8 cellular contexts compared by ENCODE assay signal in genomic region chr19:10418281-10419199, GRCh38. TPM values are rescaled to one million over a fixed set of nuclear protein-coding genes. Genes with fewer than 3 reads are reported as not detected.
A peak's percentile ranks its signal among the peaks of the same experiment; 100 is the strongest.
DNase-seq lines count a peak whose midpoint lies in the region; ATAC-seq and TF ChIP-seq lines count a peak whose summit lies in the region.

No MANE protein-coding gene starts in this region.

- H3K27ac ChIP-seq in BLaER1, result peak overlapping the region; percentile 95
- peak overlapping the region; percentile 2; the same call in 1 of the 2 replicates for H3K27ac ChIP-seq in WERI-Rb-1
- H3K27ac ChIP-seq in prostate gland, result no peak overlapping the region

- intact Hi-C loops in prostate gland (cut with DNase I), result no loop called here

- no peak for ATAC-seq in GM21619 (IDR thresholded peaks at IDR 0.05; ENCODE audit: unreplicated experiment)
- no peak for ATAC-seq in GM18909 (IDR thresholded peaks at IDR 0.05; ENCODE audit: poor library complexity, unreplicated experiment)

- peak overlapping the region; percentile 63 to 75 (median 71) for H3K4me3 Mint-ChIP-seq in immature natural killer cell

- peaks cover 54 to 61% of the 10 kb centered on the region in 2 donors for H3K4me1 Mint-ChIP-seq in immature natural killer cell

- TF ChIP-seq CTCF in WERI-Rb-1 (IDR thresholded peaks at IDR 0.05; ENCODE audit: low read depth, low read length) (no peak), prostate gland (IDR thresholded peaks at IDR 0.05) (no peak)

- H3K4me2 ChIP-seq in BLaER1, result peak overlapping the region; percentile 97

- peak overlapping the region in 5 of 6 donors; percentile 81 to 93 (median 90) for H3K27ac Mint-ChIP-seq in immature natural killer cell

- H3K4me3 ChIP-seq in BLaER1 (peak overlapping the region; percentile 95), H7 (ENCODE audit: insufficient read depth, low read depth, low read length) (peak overlapping the region; percentile 53), WERI-Rb-1 (ENCODE audit: low read depth, low read length) (peak overlapping the region; percentile 59), prostate gland (no peak overlapping the region)

- no peaks in the 10 kb centered on the region for H3K9me3 Mint-ChIP-seq in immature natural killer cell

- H4K20me1 ChIP-seq in BLaER1, result peaks cover 44% of the 10 kb centered on the region

- H3K4me1 ChIP-seq in BLaER1, result peaks cover 70% of the 10 kb centered on the region
- peaks cover 13% of the 10 kb centered on the region for H3K4me1 ChIP-seq in prostate gland (replicated peaks)

- peak; percentile 73 for DNase-seq in H7
- DNase-seq in WERI-Rb-1, result peak; percentile 45
- DNase-seq in immature natural killer cell, result peak in 1 of 3 donors; percentile 37
- DNase-seq in prostate gland (ENCODE audit: low spot score), result no peak
- no peak for DNase-seq in DMS79 (lab: John Stamatoyannopoulos, UW)

- H3K36me3 ChIP-seq in BLaER1 (no peaks in the 10 kb centered on the region), H7 (replicated peaks; ENCODE audit: control insufficient read depth, insufficient read depth, low read length) (no peaks in the 10 kb centered on the region), WERI-Rb-1 (no peaks in the 10 kb centered on the region), prostate gland (no peaks in the 10 kb centered on the region)

- H3K9me3 ChIP-seq in BLaER1 (peaks cover 5% of the 10 kb centered on the region; the same call in 1 of the 2 replicates), WERI-Rb-1 (ENCODE audit: severe bottlenecking) (peaks cover 9% of the 10 kb centered on the region), prostate gland (no peaks in the 10 kb centered on the region)

- TF ChIP-seq POLR2A in prostate gland (IDR thresholded peaks at IDR 0.05), result no peak

- no peaks in the 10 kb centered on the region for H3K27me3 ChIP-seq in BLaER1
- H3K27me3 ChIP-seq in H7 (ENCODE audit: control insufficient read depth, insufficient read depth, low read length), result peaks cover 72% of the 10 kb centered on the region
- H3K27me3 ChIP-seq in WERI-Rb-1 (ENCODE audit: insufficient read depth, low read depth, severe bottlenecking), result no peaks in the 10 kb centered on the region
- peaks cover 30% of the 10 kb centered on the region for H3K27me3 ChIP-seq in prostate gland (replicated peaks; ENCODE audit: insufficient read depth)

- peak overlapping the region; percentile 92 for H3K9ac ChIP-seq in BLaER1

- H3K36me3 Mint-ChIP-seq in immature natural killer cell, result peaks cover 0 to 5% (median 0%) of the 10 kb centered on the region in 3 donors

- peaks cover 43 to 55% (median 49%) of the 10 kb centered on the region in 3 donors for H3K27me3 Mint-ChIP-seq in immature natural killer cell (ENCODE audit: low read depth in 3 of 3)

- 2% methylated on average over 27 of the region's 35 CpGs for WGBS in prostate gland

RNA-seq across cellular contexts. Expression of gene PDE4A, which starts 1.8 kb away (rescaled TPM):
- total RNA-seq in H7 (2014; rRNA removed; shearing (Covaris generic)), result 2.3 and 2.6 TPM in 2 replicates
- polyA plus RNA-seq in immature natural killer cell, result 10 to 100 TPM; 10.4 to 22.6 (median 11.1) TPM
- total RNA-seq in prostate gland, result 10 to 100 TPM; 14.5 to 15.1 TPM

RNA-seq across cellular contexts. Expression of gene CDC37, which starts 15.2 kb away (rescaled TPM):
- 226 and 254 TPM in 2 replicates for total RNA-seq in H7 (2014; rRNA removed; shearing (Covaris generic))
- 100 to 1,000 TPM in 1 of 3 donors, 10 to 100 TPM in 2; 46.5 to 100 (median 62.7) TPM for polyA plus RNA-seq in immature natural killer cell
- 100 to 1,000 TPM; 135 to 159 TPM for total RNA-seq in prostate gland

RNA-seq across cellular contexts. Expression of gene TYK2, which starts 38.2 kb away (rescaled TPM):
- 48.0 and 48.3 TPM in 2 replicates for total RNA-seq in H7 (2014; rRNA removed; shearing (Covaris generic))
- polyA plus RNA-seq in immature natural killer cell, result 100 to 1,000 TPM in 1 of 3 donors, 10 to 100 TPM in 2; 33.6 to 105 (median 40.6) TPM
- 100 to 1,000 TPM in 1 of 2 donors, 10 to 100 TPM in 1; 90.8 to 161 TPM for total RNA-seq in prostate gland

Comparison
In these comparisons a context has a peak if more than half of its experiments do, and no peak if none do; other contexts are left out.
1. H3K27ac ChIP-seq: peak in BLaER1 (single experiment) and WERI-Rb-1 (single experiment); none in prostate gland (0 of 2).
2. H3K4me3 ChIP-seq: peak in BLaER1 (single experiment), H7 (single experiment) and WERI-Rb-1 (single experiment); none in prostate gland (0 of 2).
3. DNase-seq: peak in H7 (single experiment) and WERI-Rb-1 (single experiment); none in prostate gland (single experiment) and DMS79 (single experiment).